Comparison of ENCODE assay signal across 25 cellular contexts in genomic region chr5:36496471-36496870, GRCh38.
"Had no signal": no experiment of that assay in that cellular context is flagged by ENCODE, and none has a peak within 500 bp of the region (broad histone marks: within the 10 kb centered on the region; RNA-seq: fewer than 3 reads in every experiment).

No MANE protein-coding gene starts in this region.

- ATAC-seq: activated CD8-positive, alpha-beta T cell treated with anti-CD3 and anti-CD28 coated beads for 36 hours; activated T-cell treated with anti-CD3 and anti-CD28 coated beads, Interleukin-2, amount 50 U/mL, for 4 hours; activated T-helper 17 cell treated with anti-CD3 and anti-CD28 coated beads, Interleukin-2, amount 50 U/mL, for 72 hours; effector memory CD8-positive, alpha-beta T cell; gastroesophageal sphincter; left colon; naive thymus-derived CD8-positive, alpha-beta T cell; right lobe of liver; stimulated activated naive CD8-positive, alpha-beta T cell treated with anti-CD3 and anti-CD28 coated beads, Interleukin-15, Interleukin-2, amounts not matched to agents 100 U/mL and 50 U/mL, for 24 hours; T-helper 17 cell had no signal

- H3K27ac Mint-ChIP-seq: activated CD4-positive, alpha-beta T cell treated with anti-CD3 and anti-CD28 coated beads, Interleukin-2, amount 10 ng/mL, durations not matched to agents 7 days and 5 days; activated CD8-positive, alpha-beta T cell treated with anti-CD3 and anti-CD28 coated beads for 36 hours; activated T-helper 17 cell treated with anti-CD3 and anti-CD28 coated beads, Interleukin-2, amount 50 U/mL, for 72 hours; effector memory CD8-positive, alpha-beta T cell; T-helper 17 cell had no signal

- H3K27me3 ChIP-seq: colonic mucosa, gastroesophageal sphincter, right lobe of liver had no signal

- H3K4me3 Mint-ChIP-seq: activated CD4-positive, alpha-beta T cell treated with anti-CD3 and anti-CD28 coated beads, Interleukin-2, amount 10 ng/mL, durations not matched to agents 7 days and 5 days; activated CD8-positive, alpha-beta T cell treated with anti-CD3 and anti-CD28 coated beads for 36 hours; activated T-cell treated with anti-CD3 and anti-CD28 coated beads, Interleukin-2, amount 50 U/mL, for 4 hours; activated T-helper 17 cell treated with anti-CD3 and anti-CD28 coated beads, Interleukin-2, amount 50 U/mL, for 72 hours; effector memory CD8-positive, alpha-beta T cell; naive thymus-derived CD8-positive, alpha-beta T cell; neural crest cell; T-helper 17 cell had no signal

- H3K9me3 Mint-ChIP-seq: activated CD4-positive, alpha-beta T cell treated with anti-CD3 and anti-CD28 coated beads, Interleukin-2, amount 10 ng/mL, durations not matched to agents 7 days and 5 days; activated CD8-positive, alpha-beta T cell treated with anti-CD3 and anti-CD28 coated beads for 36 hours; activated T-cell treated with anti-CD3 and anti-CD28 coated beads, Interleukin-2, amount 50 U/mL, for 4 hours; activated T-helper 17 cell treated with anti-CD3 and anti-CD28 coated beads, Interleukin-2, amount 50 U/mL, for 72 hours; effector memory CD8-positive, alpha-beta T cell; naive thymus-derived CD8-positive, alpha-beta T cell; neural crest cell had no signal

- H3K36me3 Mint-ChIP-seq: naive thymus-derived CD8-positive, alpha-beta T cell had no signal

- H3K27ac ChIP-seq: colonic mucosa, right lobe of liver, thoracic aorta had no signal

- H3K4me1 Mint-ChIP-seq: activated CD4-positive, alpha-beta T cell treated with anti-CD3 and anti-CD28 coated beads, Interleukin-2, amount 10 ng/mL, durations not matched to agents 7 days and 5 days; activated T-helper 17 cell treated with anti-CD3 and anti-CD28 coated beads, Interleukin-2, amount 50 U/mL, for 72 hours; naive thymus-derived CD8-positive, alpha-beta T cell; T-helper 17 cell had no signal

- DNase-seq: activated CD4-positive, alpha-beta T cell treated with anti-CD3 and anti-CD28 coated beads, Interleukin-2, amount 10 ng/mL, durations not matched to agents 7 days and 5 days; activated CD4-positive, CD25-positive, alpha-beta regulatory T cell treated with anti-CD3 and anti-CD28 coated beads, Interleukin-2, amount 50 U/mL, for 72 hours; activated CD8-positive, alpha-beta T cell treated with anti-CD3 and anti-CD28 coated beads for 36 hours; activated gamma-delta T cell treated with Interleukin-2 at 50 U/mL for 16 hours; activated naive CD4-positive, alpha-beta T cell treated with anti-CD3 and anti-CD28 coated beads, Interleukin-2, amount 50 U/mL, for 16 hours; activated T-cell treated with anti-CD3 and anti-CD28 coated beads, Interleukin-2, amount 50 U/mL, for 4 hours; amniotic stem cell; central memory CD4-positive, alpha-beta T cell; colonic mucosa; effector memory CD8-positive, alpha-beta T cell; erythroblast; left colon; mammary epithelial cell; naive thymus-derived CD8-positive, alpha-beta T cell; right lobe of liver; stimulated activated CD4-positive, alpha-beta T cell treated with anti-CD3 and anti-CD28 coated beads, Interleukin-2, amount 100 ng/mL, for 48 hours; stimulated activated naive CD8-positive, alpha-beta T cell treated with anti-CD3 and anti-CD28 coated beads, Interleukin-15, Interleukin-2, amounts not matched to agents 100 U/mL and 50 U/mL, for 24 hours; SW 1271; T-helper 17 cell; T1000; trophoblast cell had no signal
